ENCODE assay signal across 7 cellular contexts in genomic region chr1:182245040-182245439, GRCh38.
"Had no signal": no experiment of that assay in that cellular context is flagged by ENCODE, and none has a peak within 500 bp of the region (broad histone marks: within the 10 kb centered on the region; RNA-seq: fewer than 3 reads in every experiment).

No MANE protein-coding gene starts in this region.

- H3K4me2 ChIP-seq: KMS-11 had no signal

- H3K9ac ChIP-seq: KMS-11 had no signal

- DNase-seq: IMR-90, KBM-7, KG1 had no signal

- FAIRE-seq: HepG2, HTR-8/SVneo had no signal

- ATAC-seq: HepG2 had no signal

- H3K27ac ChIP-seq: HL-60, KMS-11 had no signal
